Comparison of ENCODE assay signal across 17 cellular contexts in genomic region chr19:56098731-56099577, GRCh38.
"Had no signal": no experiment of that assay in that cellular context is flagged by ENCODE, and none has a peak within 500 bp of the region (broad histone marks: within the 10 kb centered on the region; RNA-seq: fewer than 3 reads in every experiment).

No MANE protein-coding gene starts in this region.

- H3K9me3 Mint-ChIP-seq: memory B cell, type B pancreatic cell had no signal

- ATAC-seq: esophagus mucosa, gastrocnemius medialis, left lung, lower lobe of right lung had no signal

- H3K4me1 Mint-ChIP-seq: mesothelial cell of epicardium had no signal

- DNase-seq: cortex of kidney; dorsolateral prefrontal cortex; effector CD8-positive, alpha-beta T cell; gastrocnemius medialis; hypothalamus; islet precursor cell; lower lobe of right lung; posterior cingulate gyrus; sigmoid colon; stimulated activated CD4-positive, alpha-beta T cell treated with anti-CD3 and anti-CD28 coated beads, Interleukin-12 subunit alpha, Interleukin-12 subunit beta, amount 100 ng/mL, for 4 hours; stimulated activated naive CD4-positive, alpha-beta T cell treated with Interleukin-2 at 50 U/mL for 16 hours had no signal

- H3K4me3 Mint-ChIP-seq: memory B cell, mesothelial cell of epicardium, type B pancreatic cell had no signal

- FAIRE-seq: urothelium cell line had no signal

- H3K27me3 Mint-ChIP-seq: memory B cell, type B pancreatic cell had no signal

- H3K27ac Mint-ChIP-seq: memory B cell, mesothelial cell of epicardium, type B pancreatic cell had no signal
